Comparison of ENCODE assay signal across 13 cellular contexts in genomic region chr5:138065102-138065501, GRCh38. TPM values are rescaled to one million over a fixed set of nuclear protein-coding genes. Genes with fewer than 3 reads are reported as not detected.
A peak's percentile ranks its signal among the peaks of the same experiment; 100 is the strongest.
DNase-seq lines count a peak whose midpoint lies in the region; ATAC-seq and TF ChIP-seq lines count a peak whose summit lies in the region.
"Had no signal": no experiment of that assay in that cellular context is flagged by ENCODE, and none has a peak within 500 bp of the region (broad histone marks: within the 10 kb centered on the region; RNA-seq: fewer than 3 reads in every experiment).

No MANE protein-coding gene starts in this region.

- ATAC-seq in HG02610 (IDR thresholded peaks at IDR 0.05; ENCODE audit: unreplicated experiment): no peak
- ATAC-seq in omental fat pad (ENCODE audit: low FRiP score): no peak

- 77 to 92% methylated on average over 2 to 5 of the region's 5 CpGs for WGBS in endodermal cell (ENCODE audit: insufficient coverage in 1 of 2, insufficient read length in 1 of 2), 2 experiments
- 74% methylated on average over 5 of the region's 5 CpGs for WGBS in smooth muscle cell (ENCODE audit: low lambda C conversion rate)

- H3K36me3 ChIP-seq in cardiac muscle cell (no peaks in the 10 kb centered on the region), right atrium auricular region (no peaks in the 10 kb centered on the region), endodermal cell (ENCODE audit: control insufficient read depth, insufficient read depth, low read length) (no peaks in the 10 kb centered on the region), smooth muscle cell (ENCODE audit: low read depth) (no peaks in the 10 kb centered on the region)

- H3K9me3 Mint-ChIP-seq in endodermal cell: peaks cover 10% of the 10 kb centered on the region

- no peak overlapping the region for H2AFZ ChIP-seq in smooth muscle cell (ENCODE audit: low read depth)

- H3F3A ChIP-seq in smooth muscle cell (ENCODE audit: low read depth): no peaks in the 10 kb centered on the region

- H3K4me3 ChIP-seq in cardiac muscle cell (no peak overlapping the region), right atrium auricular region (no peak overlapping the region), endodermal cell (ENCODE audit: low read length) (no peak overlapping the region), smooth muscle cell (no peak overlapping the region)

- no peak overlapping the region for H3K27ac Mint-ChIP-seq in endodermal cell

- H3K4me2 ChIP-seq in smooth muscle cell: no peak overlapping the region

- H4K20me1 ChIP-seq in smooth muscle cell (ENCODE audit: low read depth): no peaks in the 10 kb centered on the region

- no peaks in the 10 kb centered on the region for H3K4me1 Mint-ChIP-seq in endodermal cell

- peak; percentile 30 to 31 for DNase-seq in cardiac muscle cell (ENCODE audit: low read depth in 1 of 2, low spot score in 1 of 2)
- no peak for DNase-seq in right atrium auricular region (ENCODE audit: low spot score)
- DNase-seq in NAMALWA (ENCODE audit: low spot score): peak; percentile 38
- DNase-seq in endodermal cell: peak; percentile 84
- no peak for DNase-seq in smooth muscle cell (lab: John Stamatoyannopoulos, UW; ENCODE audit: unreplicated experiment)
- no peak for DNase-seq in omental fat pad (ENCODE audit: low spot score)
- DNase-seq in NCI-H226: no peak
- DNase-seq: activated naive CD4-positive, alpha-beta T cell treated with anti-CD3 and anti-CD28 coated beads, Interleukin-2, amount 50 U/mL, for 16 hours; NCI-H1436; stimulated activated CD4-positive, alpha-beta T cell treated with anti-CD3 and anti-CD28 coated beads, Interleukin-12 subunit alpha, Interleukin-12 subunit beta, amount 100 ng/mL, for 4 hours had no signal

- TF ChIP-seq CTCF in cardiac muscle cell (IDR thresholded peaks at IDR 0.05; ENCODE audit: low read depth, low read length): peak; percentile 46
- TF ChIP-seq CTCF in right atrium auricular region (IDR thresholded peaks at IDR 0.05): peak in 1 of 2 donors; percentile 38
- TF ChIP-seq CTCF in endodermal cell (conservative IDR thresholded peaks at IDR 0.05): peak; percentile 77
- peak; percentile 13 for TF ChIP-seq CTCF in smooth muscle cell (IDR thresholded peaks at IDR 0.05; ENCODE audit: borderline replicate concordance, insufficient read depth, poor library complexity, severe bottlenecking)
- no peak for TF ChIP-seq CTCF in omental fat pad (IDR thresholded peaks at IDR 0.05)

- H3K36me3 Mint-ChIP-seq in endodermal cell (ENCODE audit: low read depth): no peaks in the 10 kb centered on the region

- no peak overlapping the region for H3K27ac ChIP-seq in cardiac muscle cell
- H3K27ac ChIP-seq in right atrium auricular region: no peak overlapping the region
- H3K27ac ChIP-seq in endodermal cell (ENCODE audit: low read depth, low read length): no peak overlapping the region
- H3K27ac ChIP-seq in smooth muscle cell (ENCODE audit: low read depth): no peak overlapping the region
- H3K27ac ChIP-seq: epithelial cell of prostate had no signal

- peaks cover 26% of the 10 kb centered on the region for H3K27me3 Mint-ChIP-seq in endodermal cell (ENCODE audit: insufficient read depth)

- H3K4me1 ChIP-seq in cardiac muscle cell (ENCODE audit: low read depth) (no peaks in the 10 kb centered on the region), right atrium auricular region (no peaks in the 10 kb centered on the region), endodermal cell (ENCODE audit: control insufficient read depth, insufficient read depth, low read length) (no peaks in the 10 kb centered on the region), smooth muscle cell (ENCODE audit: low read depth) (no peaks in the 10 kb centered on the region)

- H3K9me3 ChIP-seq in cardiac muscle cell (ENCODE audit: low read depth): no peaks in the 10 kb centered on the region
- no peaks in the 10 kb centered on the region for H3K9me3 ChIP-seq in right atrium auricular region
- no peaks in the 10 kb centered on the region for H3K9me3 ChIP-seq in endodermal cell (ENCODE audit: control insufficient read depth, low read length)
- H3K9me3 ChIP-seq in smooth muscle cell (replicated peaks; ENCODE audit: low read depth): no peaks in the 10 kb centered on the region

- H3K27me3 ChIP-seq in cardiac muscle cell (no peaks in the 10 kb centered on the region), right atrium auricular region (no peaks in the 10 kb centered on the region), endodermal cell (ENCODE audit: control insufficient read depth, insufficient read depth, low read length, poor library complexity, severe bottlenecking) (peaks cover 7% of the 10 kb centered on the region), smooth muscle cell (ENCODE audit: low read depth) (no peaks in the 10 kb centered on the region)

- no peak overlapping the region for H3K4me3 Mint-ChIP-seq in endodermal cell

- H3K9ac ChIP-seq in endodermal cell (ENCODE audit: extremely low read depth, low read length, poor library complexity, severe bottlenecking) (no peak overlapping the region), smooth muscle cell (ENCODE audit: low read depth) (no peak overlapping the region)

- H3K79me2 ChIP-seq in smooth muscle cell (ENCODE audit: low read depth): no peaks in the 10 kb centered on the region

RNA-seq across cellular contexts. Expression of gene WNT8A, which starts 18.7 kb away (rescaled TPM):
- not detected in 2 replicates for total RNA-seq in cardiac muscle cell
- polyA plus RNA-seq in cardiac muscle cell: not detected in 2 replicates
- total RNA-seq in right atrium auricular region: not detected
- 1 to 10 TPM in 1 of 2 donors, under 1 TPM in 1; 0.49 to 2.2 TPM for total RNA-seq in endodermal cell
- polyA plus RNA-seq in endodermal cell (2013, experiment 1 of 2): 0.39 TPM
- 0.62 TPM for polyA plus RNA-seq in endodermal cell (2013, experiment 2 of 2)
- total RNA-seq in smooth muscle cell: not detected in 2 replicates
- not detected in 2 replicates for polyA plus RNA-seq in smooth muscle cell
- total RNA-seq in omental fat pad: not detected
- total RNA-seq: Daoy had no signal

RNA-seq across cellular contexts. Expression of gene FAM13B, which starts 32.2 kb away (rescaled TPM):
- 9.4 and 15.3 TPM in 2 replicates for total RNA-seq in cardiac muscle cell
- 10.7 and 15.8 TPM in 2 replicates for polyA plus RNA-seq in cardiac muscle cell
- total RNA-seq in right atrium auricular region: 10 to 100 TPM; 35.9 to 37.1 TPM
- total RNA-seq in endodermal cell: 10 to 100 TPM; 22.9 to 28.7 TPM
- 20.5 TPM for polyA plus RNA-seq in endodermal cell (2013, experiment 1 of 2)
- polyA plus RNA-seq in endodermal cell (2013, experiment 2 of 2): 20.1 TPM
- total RNA-seq in smooth muscle cell: 15.1 and 22.9 TPM in 2 replicates
- 3.8 and 10.9 TPM in 2 replicates for polyA plus RNA-seq in smooth muscle cell
- 10 to 100 TPM; 30.0 to 37.1 (median 33.6) TPM for total RNA-seq in omental fat pad

Comparison
In these comparisons a context has a peak if more than half of its experiments do, and no peak if none do; other contexts are left out.
1. DNase-seq: peak in cardiac muscle cell (2 of 2), NAMALWA (single experiment) and endodermal cell (single experiment); none in right atrium auricular region (single experiment), smooth muscle cell (single experiment), omental fat pad (single experiment) and NCI-H226 (single experiment).
2. CTCF ChIP-seq: peak in cardiac muscle cell (single experiment), endodermal cell (single experiment) and smooth muscle cell (single experiment); none in omental fat pad (0 of 3).